ENCODE assay signal across 11 cellular contexts in the genomic region with DNA sequence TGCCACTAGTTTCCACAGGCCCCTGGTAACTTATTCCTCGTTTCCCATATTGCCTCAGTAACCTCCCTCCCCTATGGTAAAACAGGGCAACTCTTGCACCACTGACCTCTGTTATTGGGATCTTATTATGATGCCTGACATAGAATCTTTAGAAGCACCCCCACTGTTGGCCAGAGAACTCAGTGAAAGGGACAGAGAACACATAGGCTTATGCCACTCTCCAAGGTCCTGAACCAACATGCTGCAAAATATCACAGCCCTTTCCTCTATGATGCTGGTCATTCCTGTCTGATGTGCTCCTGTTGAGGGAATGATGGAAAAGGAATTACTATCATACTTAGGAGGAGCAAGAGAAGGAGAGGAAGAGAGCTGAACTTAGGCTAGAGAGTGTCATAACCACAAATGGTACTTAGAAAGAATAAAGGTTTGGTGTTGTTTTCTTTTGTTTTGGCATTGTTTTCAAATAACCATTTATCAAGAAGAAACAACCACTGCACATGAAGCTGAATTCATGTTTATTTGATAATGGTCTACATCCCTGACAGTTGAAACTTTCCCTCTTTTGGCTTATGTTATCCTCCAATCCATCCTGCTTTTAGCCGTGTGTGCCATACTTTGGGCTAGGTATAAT.
DNase-seq lines count a peak whose midpoint lies in the region; ATAC-seq and TF ChIP-seq lines count a peak whose summit lies in the region.
"Had no signal": no experiment of that assay in that cellular context is flagged by ENCODE, and none has a peak within 500 bp of the region (broad histone marks: within the 10 kb centered on the region; RNA-seq: fewer than 3 reads in every experiment).

No MANE protein-coding gene starts in this region.

- ATAC-seq in naive thymus-derived CD8-positive, alpha-beta T cell, result no peak
- ATAC-seq: activated CD8-positive, alpha-beta memory T cell treated with anti-CD3 and anti-CD28 coated beads, Interleukin-2, amount 10 ng/mL, durations not matched to agents 7 days and 5 days had no signal

- no peaks in the 10 kb centered on the region for H3K27me3 Mint-ChIP-seq in activated T-helper 1 cell treated with anti-CD3 and anti-CD28 coated beads, Interleukin-12 subunit alpha, Interleukin-12 subunit beta, Interleukin-2, Interleukin-4 antibody, amounts not matched to agents 30 ng/mL and 10 ng/mL and 1 ng/mL, durations not matched to agents 14 hours and 24 hours and 36 hours (ENCODE audit: insufficient read depth)
- H3K27me3 Mint-ChIP-seq in naive thymus-derived CD8-positive, alpha-beta T cell, result peaks cover 0 to 8% (median 0%) of the 10 kb centered on the region in 5 donors
- H3K27me3 Mint-ChIP-seq: activated CD8-positive, alpha-beta memory T cell treated with anti-CD3 and anti-CD28 coated beads, Interleukin-2, amount 10 ng/mL, durations not matched to agents 7 days and 5 days had no signal

- no peaks in the 10 kb centered on the region for H3K4me1 Mint-ChIP-seq in activated T-helper 1 cell treated with anti-CD3 and anti-CD28 coated beads, Interleukin-12 subunit alpha, Interleukin-12 subunit beta, Interleukin-2, Interleukin-4 antibody, amounts not matched to agents 30 ng/mL and 10 ng/mL and 1 ng/mL, durations not matched to agents 14 hours and 24 hours and 36 hours (ENCODE audit: low read depth)
- H3K4me1 Mint-ChIP-seq in naive thymus-derived CD8-positive, alpha-beta T cell, result no peaks in the 10 kb centered on the region
- H3K4me1 Mint-ChIP-seq: activated CD8-positive, alpha-beta memory T cell treated with anti-CD3 and anti-CD28 coated beads, Interleukin-2, amount 10 ng/mL, durations not matched to agents 7 days and 5 days had no signal

- no peak overlapping the region for H3K4me3 ChIP-seq in astrocyte of the cerebellum (ENCODE audit: low read depth, low read length)
- H3K4me3 ChIP-seq: thoracic aorta had no signal

- intact Hi-C loops in activated T-helper 1 cell treated with anti-CD3 and anti-CD28 coated beads, Interleukin-12 subunit alpha, Interleukin-12 subunit beta, Interleukin-2, Interleukin-4 antibody, amounts not matched to agents 30 ng/mL and 10 ng/mL and 1 ng/mL, durations not matched to agents 14 hours and 24 hours and 36 hours (cut with micrococcal nuclease), result no loop called here

- TF ChIP-seq CTCF in astrocyte of the cerebellum (IDR thresholded peaks at IDR 0.05; ENCODE audit: low read depth, low read length, missing control alignments), result no peak

- no peaks in the 10 kb centered on the region for H3K9me3 Mint-ChIP-seq in activated T-helper 1 cell treated with anti-CD3 and anti-CD28 coated beads, Interleukin-12 subunit alpha, Interleukin-12 subunit beta, Interleukin-2, Interleukin-4 antibody, amounts not matched to agents 30 ng/mL and 10 ng/mL and 1 ng/mL, durations not matched to agents 14 hours and 24 hours and 36 hours
- H3K9me3 Mint-ChIP-seq in naive thymus-derived CD8-positive, alpha-beta T cell, result peaks cover 0 to 26% (median 5%) of the 10 kb centered on the region in 9 donors

- POLR2A ChIA-PET in naive thymus-derived CD8-positive, alpha-beta T cell (lab: Charles Lee), result no interaction called here

- in situ Hi-C loops in KBM-7 (cut with MboI; ENCODE audit: low pct_unique_long_range_greater_than_20kb, low sequenced_read_pairs) (no loop called here), astrocyte of the cerebellum (cut with HindIII; ENCODE audit: low sequenced_read_pairs) (no loop called here)

- no peaks in the 10 kb centered on the region for H3K36me3 Mint-ChIP-seq in activated T-helper 1 cell treated with anti-CD3 and anti-CD28 coated beads, Interleukin-12 subunit alpha, Interleukin-12 subunit beta, Interleukin-2, Interleukin-4 antibody, amounts not matched to agents 30 ng/mL and 10 ng/mL and 1 ng/mL, durations not matched to agents 14 hours and 24 hours and 36 hours (ENCODE audit: low read depth)
- H3K36me3 Mint-ChIP-seq in naive thymus-derived CD8-positive, alpha-beta T cell, result no peaks in the 10 kb centered on the region
- H3K36me3 Mint-ChIP-seq: activated CD8-positive, alpha-beta memory T cell treated with anti-CD3 and anti-CD28 coated beads, Interleukin-2, amount 10 ng/mL, durations not matched to agents 7 days and 5 days had no signal

- H3K4me3 Mint-ChIP-seq in activated T-helper 1 cell treated with anti-CD3 and anti-CD28 coated beads, Interleukin-12 subunit alpha, Interleukin-12 subunit beta, Interleukin-2, Interleukin-4 antibody, amounts not matched to agents 30 ng/mL and 10 ng/mL and 1 ng/mL, durations not matched to agents 14 hours and 24 hours and 36 hours, result no peak overlapping the region
- no peak overlapping the region for H3K4me3 Mint-ChIP-seq in naive thymus-derived CD8-positive, alpha-beta T cell
- H3K4me3 Mint-ChIP-seq: activated CD8-positive, alpha-beta memory T cell treated with anti-CD3 and anti-CD28 coated beads, Interleukin-2, amount 10 ng/mL, durations not matched to agents 7 days and 5 days had no signal

- DNase-seq in ELR (ENCODE audit: low read depth) (peak; percentile 18), KBM-7 (peak; percentile 24), astrocyte of the cerebellum (ENCODE audit: low read depth) (peak; percentile 12), kidney tubule cell (ENCODE audit: low spot score) (peak; percentile 38), SKM-1 (lab: John Stamatoyannopoulos, UW; ENCODE audit: unreplicated experiment) (no peak)
- DNase-seq in activated CD4-positive, CD25-positive, alpha-beta regulatory T cell treated with anti-CD3 and anti-CD28 coated beads, Interleukin-2, amount 50 U/mL, for 72 hours, result no peak
- DNase-seq in activated T-helper 1 cell treated with anti-CD3 and anti-CD28 coated beads, Interleukin-12 subunit alpha, Interleukin-12 subunit beta, Interleukin-2, Interleukin-4 antibody, amounts not matched to agents 30 ng/mL and 10 ng/mL and 1 ng/mL, durations not matched to agents 14 hours and 24 hours and 36 hours (ENCODE audit: low spot score), result no peak
- no peak for DNase-seq in naive thymus-derived CD8-positive, alpha-beta T cell
- DNase-seq: activated CD8-positive, alpha-beta memory T cell treated with anti-CD3 and anti-CD28 coated beads, Interleukin-2, amount 10 ng/mL, durations not matched to agents 7 days and 5 days; cortex of kidney had no signal

- H3K27ac Mint-ChIP-seq in activated T-helper 1 cell treated with anti-CD3 and anti-CD28 coated beads, Interleukin-12 subunit alpha, Interleukin-12 subunit beta, Interleukin-2, Interleukin-4 antibody, amounts not matched to agents 30 ng/mL and 10 ng/mL and 1 ng/mL, durations not matched to agents 14 hours and 24 hours and 36 hours, result no peak overlapping the region
- no peak overlapping the region for H3K27ac Mint-ChIP-seq in naive thymus-derived CD8-positive, alpha-beta T cell
- H3K27ac Mint-ChIP-seq: activated CD8-positive, alpha-beta memory T cell treated with anti-CD3 and anti-CD28 coated beads, Interleukin-2, amount 10 ng/mL, durations not matched to agents 7 days and 5 days had no signal

Comparison
In these comparisons a context has a peak if more than half of its experiments do, and no peak if none do; other contexts are left out.
1. DNase-seq: peak in ELR (single experiment), KBM-7 (single experiment), astrocyte of the cerebellum (single experiment) and kidney tubule cell (single experiment); none in activated CD4-positive, CD25-positive, alpha-beta regulatory T cell treated with anti-CD3 and anti-CD28 coated beads, Interleukin-2, amount 50 U/mL, for 72 hours (single experiment), activated T-helper 1 cell treated with anti-CD3 and anti-CD28 coated beads, Interleukin-12 subunit alpha, Interleukin-12 subunit beta, Interleukin-2, Interleukin-4 antibody, amounts not matched to agents 30 ng/mL and 10 ng/mL and 1 ng/mL, durations not matched to agents 14 hours and 24 hours and 36 hours (single experiment), SKM-1 (single experiment) and naive thymus-derived CD8-positive, alpha-beta T cell (0 of 10).